ENCODE assay signal across 8 cellular contexts in the genomic region with DNA sequence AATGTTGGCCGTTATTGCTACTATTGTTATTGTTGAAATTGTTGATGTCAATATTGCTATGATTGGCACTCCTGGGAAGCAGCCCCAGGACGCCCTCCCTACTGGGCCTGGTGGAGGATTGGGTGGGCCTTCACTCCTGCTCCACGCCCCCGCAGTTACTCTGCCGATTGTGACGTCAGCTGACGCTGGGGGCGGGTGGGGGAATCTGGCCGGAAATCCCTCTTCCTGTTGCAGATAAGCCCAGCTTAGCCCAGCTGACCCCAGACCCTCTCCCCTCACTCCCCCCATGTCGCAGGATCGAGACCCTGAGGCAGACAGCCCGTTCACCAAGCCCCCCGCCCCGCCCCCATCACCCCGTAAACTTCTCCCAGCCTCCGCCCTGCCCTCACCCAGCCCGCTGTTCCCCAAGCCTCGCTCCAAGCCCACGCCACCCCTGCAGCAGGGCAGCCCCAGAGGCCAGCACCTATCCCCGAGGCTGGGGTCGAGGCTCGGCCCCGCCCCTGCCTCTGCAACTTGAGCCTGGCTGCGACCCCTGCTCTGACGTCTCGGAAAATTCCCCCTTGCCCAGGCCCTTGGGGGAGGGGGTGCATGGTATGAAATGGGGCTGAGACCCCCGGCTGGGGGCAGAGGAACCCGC. TPM values are rescaled to one million over a fixed set of nuclear protein-coding genes. Genes with fewer than 3 reads are reported as not detected.
DNase-seq lines count a peak whose midpoint lies in the region; ATAC-seq, FAIRE-seq and TF ChIP-seq lines count a peak whose summit lies in the region.

A gene with protein sequence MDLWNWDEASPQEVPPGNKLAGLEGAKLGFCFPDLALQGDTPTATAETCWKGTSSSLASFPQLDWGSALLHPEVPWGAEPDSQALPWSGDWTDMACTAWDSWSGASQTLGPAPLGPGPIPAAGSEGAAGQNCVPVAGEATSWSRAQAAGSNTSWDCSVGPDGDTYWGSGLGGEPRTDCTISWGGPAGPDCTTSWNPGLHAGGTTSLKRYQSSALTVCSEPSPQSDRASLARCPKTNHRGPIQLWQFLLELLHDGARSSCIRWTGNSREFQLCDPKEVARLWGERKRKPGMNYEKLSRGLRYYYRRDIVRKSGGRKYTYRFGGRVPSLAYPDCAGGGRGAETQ (plus strand): TSS at position 231 of the 637 bp plus-strand sequence. CDS start 716 bp downstream, outside the sequence.

- TF ChIP-seq POLR2A in K562 (conservative IDR thresholded peaks at IDR 0.05) (no peak), GM18505 (IDR thresholded peaks at IDR 0.05; ENCODE audit: borderline replicate concordance, extremely low read depth, insufficient read depth, insufficient read length) (no peak)

- peaks cover 13% of the 10 kb centered on the region for H3K27me3 Mint-ChIP-seq in Calu3 (ENCODE audit: unreplicated experiment)
- no peaks in the 10 kb centered on the region for H3K27me3 Mint-ChIP-seq in natural killer cell treated with Interleukin-12 subunit alpha and Interleukin-12 subunit beta and Interleukin-15 and Interleukin-18, amount 100 ng/mL, for 72 hours

- POLR2A ChIA-PET in K562 (lab: Yijun Ruan, JAX) = interaction anchor here (0.6 to 1.8 kb wide), 2 partner anchors 29 to 137 kb away, joined by 3 to 4 read pairs; partner anchors contain the start of gene HAUS5

- H3K9me3 ChIP-seq in K562 (replicated peaks; ENCODE audit: control insufficient read depth, insufficient read depth, low read depth, low read length) = no peaks in the 10 kb centered on the region
- no peaks in the 10 kb centered on the region for H3K9me3 ChIP-seq in kidney (ENCODE audit: control insufficient read depth in 1 of 2, low read length in 2 of 2)

- CTCF ChIA-PET in Calu3 (lab: Charles Lee) = no interaction called here
- CTCF ChIA-PET in K562 (lab: Yijun Ruan, JAX; ENCODE audit: low intra/inter-chr PET ratio) = no interaction called here

- TF ChIP-seq CTCF in Calu3 (IDR thresholded peaks at IDR 0.05; ENCODE audit: unreplicated experiment) = no peak
- no peak for TF ChIP-seq CTCF in K562 (IDR thresholded peaks at IDR 0.05 in 2 of 3, conservative IDR thresholded peaks at IDR 0.05 in 1 of 3; ENCODE audit: insufficient read depth in 2 of 3, low read depth in 1 of 3, low read length in 3 of 3)
- no peak for TF ChIP-seq CTCF in kidney (IDR thresholded peaks at IDR 0.05; ENCODE audit: borderline replicate concordance, extremely low read depth, insufficient read depth)

- no peaks in the 10 kb centered on the region for H3K9me1 ChIP-seq in K562 (ENCODE audit: control insufficient read depth, insufficient read depth, low read length)

- BruUV-seq in Calu3 (replicated peaks; lab: Mats Ljungman, UMichigan) = no TSS peak
- no TSS peak for BruUV-seq in K562 (replicated peaks; lab: Mats Ljungman, UMichigan)

- no peaks in the 10 kb centered on the region for H3K9me3 Mint-ChIP-seq in Calu3 (ENCODE audit: low read depth, unreplicated experiment)
- H3K9me3 Mint-ChIP-seq in natural killer cell treated with Interleukin-12 subunit alpha and Interleukin-12 subunit beta and Interleukin-15 and Interleukin-18, amount 100 ng/mL, for 72 hours = no peaks in the 10 kb centered on the region

- H3K27ac ChIP-seq in K562 (ENCODE audit: extremely low read depth, low read depth, low read length) = peak within 1 kb of the TSS; percentile 89
- H3K27ac ChIP-seq in kidney (ENCODE audit: low read depth in 2 of 2, low read length in 2 of 2) = no peak within 1 kb of the TSS

- H3K9ac ChIP-seq in K562 (ENCODE audit: insufficient read depth in 1 of 2, low read depth in 2 of 2, low read length in 2 of 2) (peak within 1 kb of the TSS; percentile 80 to 88), kidney (ENCODE audit: low read length in 2 of 2) (no peak within 1 kb of the TSS)

- H3K4me1 Mint-ChIP-seq in Calu3 (ENCODE audit: low read depth, unreplicated experiment) = peaks cover 15% of the 10 kb centered on the region
- H3K4me1 Mint-ChIP-seq in natural killer cell treated with Interleukin-12 subunit alpha and Interleukin-12 subunit beta and Interleukin-15 and Interleukin-18, amount 100 ng/mL, for 72 hours (ENCODE audit: low read depth in 2 of 2) = peaks cover 16 to 25% of the 10 kb centered on the region in 2 donors

- H4K20me1 ChIP-seq in K562 (replicated peaks; ENCODE audit: control insufficient read depth, insufficient read depth, low read length) = no peaks in the 10 kb centered on the region

- ATAC-seq in K562 (no peak), HG02610 (IDR thresholded peaks at IDR 0.05; ENCODE audit: unreplicated experiment) (no peak), GM18505 (IDR thresholded peaks at IDR 0.05; ENCODE audit: unreplicated experiment) (no peak)
- ATAC-seq in natural killer cell treated with Interleukin-12 subunit alpha and Interleukin-12 subunit beta and Interleukin-15 and Interleukin-18, amount 100 ng/mL, for 72 hours = no peak

- DNase-seq in Calu3 (no peak), OCI-M2 (lab: John Stamatoyannopoulos, UW; ENCODE audit: unreplicated experiment) (peak; percentile 99), K562 (ENCODE audit: extremely low read depth in 1 of 4, low spot score in 3 of 4) (peak; percentile 78 to 84 (median 82)), kidney (no peak), superior temporal gyrus (ENCODE audit: extremely low spot score) (no peak)
- peak; percentile 80 for DNase-seq in natural killer cell treated with Interleukin-12 subunit alpha and Interleukin-12 subunit beta and Interleukin-15 and Interleukin-18, amount 100 ng/mL, for 72 hours (ENCODE audit: low spot score)

- H3K27ac Mint-ChIP-seq in Calu3 (ENCODE audit: unreplicated experiment) = no peak within 1 kb of the TSS
- peak within 1 kb of the TSS; percentile 39 to 90 for H3K27ac Mint-ChIP-seq in natural killer cell treated with Interleukin-12 subunit alpha and Interleukin-12 subunit beta and Interleukin-15 and Interleukin-18, amount 100 ng/mL, for 72 hours

- H3K79me2 ChIP-seq in K562 (ENCODE audit: control insufficient read depth, insufficient read depth, low read length) = no peaks in the 10 kb centered on the region

- peaks cover 57% of the 10 kb centered on the region for H3K36me3 Mint-ChIP-seq in Calu3 (ENCODE audit: insufficient read depth, unreplicated experiment)
- H3K36me3 Mint-ChIP-seq in natural killer cell treated with Interleukin-12 subunit alpha and Interleukin-12 subunit beta and Interleukin-15 and Interleukin-18, amount 100 ng/mL, for 72 hours = no peaks in the 10 kb centered on the region

- in situ Hi-C loops in K562 (cut with MboI) = no loop called here

- peaks cover 19% of the 10 kb centered on the region; the same call in 2 of the 3 replicates for H3K36me3 ChIP-seq in K562 (ENCODE audit: control insufficient read depth, insufficient read depth, low read length)
- peaks cover 9% of the 10 kb centered on the region in 2 donors for H3K36me3 ChIP-seq in kidney (ENCODE audit: control insufficient read depth in 1 of 2, insufficient read depth in 2 of 2, low read length in 2 of 2)

- FAIRE-seq in K562 (lab: Jason Lieb, UNC) = peak; percentile 81
- no peak for FAIRE-seq in kidney (lab: Jason Lieb, UNC)

- intact Hi-C loops in Calu3 (cut with micrococcal nuclease; ENCODE audit: unreplicated experiment) (no loop called here), K562 (cut with micrococcal nuclease) (loop anchor here (5.0 to 10.0 kb wide), 2 partner anchors 84 to 103 kb away; partner anchors contain the start of genes IGFLR1, LIN37, PSENEN and U2AF1L4), kidney (cut with DNase I) (no loop called here)

- H3K27me3 ChIP-seq in K562 (ENCODE audit: control insufficient read depth in 2 of 2, insufficient read depth in 2 of 2, low read length in 2 of 2) = no peaks in the 10 kb centered on the region

- H3K4me2 ChIP-seq in K562 (ENCODE audit: insufficient read depth, low read length) = peak within 1 kb of the TSS; percentile 85

- TF ChIP-seq EP300 in K562 (IDR thresholded peaks at IDR 0.05; ENCODE audit: low read length) = peak; percentile 42; the same call in 1 of the 2 replicates

- WGBS in K562 (ENCODE audit: insufficient coverage, low coverage, missing lambda C conversion rate) = 17% methylated on average over 22 of the region's 28 CpGs

- H2AFZ ChIP-seq in K562 (ENCODE audit: low read depth, low read length) = peak within 1 kb of the TSS; percentile 63

- H3K4me3 ChIP-seq in K562 (peak within 1 kb of the TSS; percentile 18; the same call in 1 of the 2 replicates), kidney (ENCODE audit: low read length in 2 of 2) (no peak within 1 kb of the TSS)

- H3K4me3 Mint-ChIP-seq in Calu3 (ENCODE audit: low read depth, unreplicated experiment) = peak within 1 kb of the TSS; percentile 79
- H3K4me3 Mint-ChIP-seq in natural killer cell treated with Interleukin-12 subunit alpha and Interleukin-12 subunit beta and Interleukin-15 and Interleukin-18, amount 100 ng/mL, for 72 hours = peak within 1 kb of the TSS; percentile 85

- H3K4me1 ChIP-seq in K562 (replicated peaks in 1 of 2; ENCODE audit: control insufficient read depth in 2 of 2, insufficient read depth in 2 of 2, low read length in 2 of 2) = peaks cover 28 to 55% of the 10 kb centered on the region in 2 experiments
- H3K4me1 ChIP-seq in kidney (ENCODE audit: control insufficient read depth in 1 of 2, insufficient read depth in 1 of 2, low read depth in 1 of 2, low read length in 2 of 2) = peaks cover 0 to 8% of the 10 kb centered on the region in 2 donors

- TF ChIP-seq RAD21 in K562 (CRISPR knock-in tag; conservative IDR thresholded peaks at IDR 0.05 in 1 of 2, IDR thresholded peaks at IDR 0.05 in 1 of 2) = no peak

RNA-seq across cellular contexts. Expression of the gene that starts here (rescaled TPM):
- total RNA-seq in Calu3 (2022) (1.3 TPM in 1 of 2 replicates, not detected in the other), K562 (2014; rRNA removed) (3.0 and 3.5 TPM in 2 replicates), K562 (2014; rRNA removed; fragmentation: Illumina TruSeq; extraction: Trizol) (0.11 TPM in 1 of 2 replicates, not detected in the other), K562 (2015; rRNA removed; fragmentation: Illumina TruSeq; extraction: Trizol) (0.57 and 1.2 TPM in 2 replicates), K562 (2021) (2.9 and 3.7 TPM in 2 replicates), kidney (0.38 TPM)
- 0.97 TPM in 1 of 2 replicates, not detected in the other for total RNA-seq in K562 (2011; cell fraction: chromatin; rRNA removed; ENCODE audit: low replicate concordance)
- 1.3 and 1.7 TPM in 2 replicates for total RNA-seq in K562 (2011; cell fraction: nucleolus; rRNA removed)
- 0.73 and 0.76 TPM in 2 replicates for total RNA-seq in K562 (2011; cell fraction: nucleoplasm; rRNA removed)
- polyA plus RNA-seq in K562 (2011; rRNA removed) (0.22 and 0.33 TPM in 2 replicates), K562 (2014; fragmentation: Illumina TruSeq; extraction: Trizol) (0.55 and 2.6 TPM in 2 replicates), K562 (2014; fragmentation: Nextera tagmentation; extraction: Ambion mirVana) (under 1 TPM; 0.11 to 0.13 TPM), K562 (2014; rRNA removed) (2.4 and 2.6 TPM in 2 replicates), kidney (ENCODE audit: insufficient read depth, low read depth, low replicate concordance) (3.3 TPM)
- polyA plus RNA-seq in K562 (2011; cell fraction: cytosol; rRNA removed) = 0.28 and 1.6 TPM in 2 replicates
- 0.42 and 2.4 TPM in 2 replicates for polyA plus RNA-seq in K562 (2011; cell fraction: nucleus; rRNA removed)
- polyA plus RNA-seq in K562 (2012) = 2.7 TPM in 2 replicates
- polyA minus RNA-seq in K562 (2011; rRNA and poly(A)+ RNA removed) = 0.14 TPM in 1 of 2 replicates, not detected in the other
- polyA minus RNA-seq in K562 (2011; cell fraction: cytosol; rRNA and poly(A)+ RNA removed) = not detected in 2 replicates
- 0.94 and 1.1 TPM in 2 replicates for polyA minus RNA-seq in K562 (2011; cell fraction: nucleus; rRNA and poly(A)+ RNA removed)
- total RNA-seq in natural killer cell treated with Interleukin-12 subunit alpha and Interleukin-12 subunit beta and Interleukin-15 and Interleukin-18, amount 100 ng/mL, for 72 hours = 1 to 10 TPM in 1 of 2 donors, under 1 TPM in 1; 0.39 to 1.2 TPM

Comparison
In these comparisons a context has a peak if more than half of its experiments do, and no peak if none do; other contexts are left out.
1. DNase-seq: peak in OCI-M2 (single experiment), K562 (4 of 4) and natural killer cell treated with Interleukin-12 subunit alpha and Interleukin-12 subunit beta and Interleukin-15 and Interleukin-18, amount 100 ng/mL, for 72 hours (single experiment); none in Calu3 (single experiment), kidney (single experiment) and superior temporal gyrus (single experiment).
2. H3K9ac ChIP-seq: peak in K562 (2 of 2); none in kidney (0 of 2).